In the genomic region with DNA sequence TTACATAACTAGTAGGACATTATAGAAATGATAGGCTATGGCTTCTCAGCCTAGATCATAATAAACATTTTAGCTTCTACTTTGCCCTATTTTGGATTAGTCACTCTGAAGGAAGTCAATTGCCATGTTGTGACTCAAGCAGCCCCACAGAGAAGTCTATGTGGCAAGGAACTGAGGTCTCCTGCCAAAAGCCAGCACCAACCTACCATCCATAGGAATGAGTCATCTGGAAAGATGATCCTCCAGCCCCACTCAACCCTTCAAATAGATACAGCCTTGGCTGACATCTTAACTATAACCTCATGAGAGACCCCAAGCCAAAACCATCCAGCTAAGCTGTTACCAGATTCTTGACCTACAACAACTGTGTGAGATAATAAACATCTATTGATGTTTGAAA, we compare ENCODE assay signal across 15 cellular contexts.
DNase-seq lines count a peak whose midpoint lies in the region; ATAC-seq and TF ChIP-seq lines count a peak whose summit lies in the region.
"Had no signal": no experiment of that assay in that cellular context is flagged by ENCODE, and none has a peak within 500 bp of the region (broad histone marks: within the 10 kb centered on the region; RNA-seq: fewer than 3 reads in every experiment).

No MANE protein-coding gene starts in this region.

- no peaks in the 10 kb centered on the region for H3K27me3 Mint-ChIP-seq in endothelial cell (ENCODE audit: unreplicated experiment)
- peaks cover 3 to 28% (median 6%) of the 10 kb centered on the region in 5 donors for H3K27me3 Mint-ChIP-seq in naive thymus-derived CD8-positive, alpha-beta T cell
- H3K27me3 Mint-ChIP-seq: dendritic cell treated with granulocyte-macrophage colony-stimulating factor and Interleukin-4, amounts not matched to agents 40 ng/mL and 50 ng/mL, for 4 days; memory B cell; progenitor cell of endocrine pancreas had no signal

- H3K27me3 ChIP-seq in BLaER1 treated with 17β-estradiol and CSF1 and Interleukin-3, amounts not matched to agents 10 nM and 100 nM, result no peaks in the 10 kb centered on the region

- H3K36me3 ChIP-seq in BLaER1 treated with 17β-estradiol and CSF1 and Interleukin-3, amounts not matched to agents 10 nM and 100 nM, result no peaks in the 10 kb centered on the region

- H4K20me1 ChIP-seq in BLaER1 treated with 17β-estradiol and CSF1 and Interleukin-3, amounts not matched to agents 10 nM and 100 nM, result no peaks in the 10 kb centered on the region

- POLR2A ChIA-PET in naive thymus-derived CD8-positive, alpha-beta T cell (lab: Charles Lee), result no interaction called here

- no peak for TF ChIP-seq CTCF in endothelial cell (IDR thresholded peaks at IDR 0.05; ENCODE audit: unreplicated experiment)

- H3K27ac ChIP-seq in BLaER1 treated with 17β-estradiol and CSF1 and Interleukin-3, amounts not matched to agents 10 nM and 100 nM, result peak overlapping the region in 8 of 11 experiments; percentile 29 to 76 (median 52); a peak in 13 of 22 replicates

- H3K4me2 ChIP-seq in BLaER1 treated with 17β-estradiol and CSF1 and Interleukin-3, amounts not matched to agents 10 nM and 100 nM, result peak overlapping the region in 8 of 11 experiments; percentile 41 to 85 (median 58); a peak in 16 of 22 replicates

- ATAC-seq in naive thymus-derived CD8-positive, alpha-beta T cell, result no peak
- ATAC-seq in activated naive CD4-positive, alpha-beta T cell treated with anti-CD3 and anti-CD28 coated beads, Interleukin-2, amount 50 U/mL, for 72 hours, result no peak

- H3K4me3 ChIP-seq in BLaER1 treated with 17β-estradiol and CSF1 and Interleukin-3, amounts not matched to agents 10 nM and 100 nM, result no peak overlapping the region

- peaks cover 0 to 2% (median 0%) of the 10 kb centered on the region in 11 experiments; a peak in 1 of 22 replicates for H3K9me3 ChIP-seq in BLaER1 treated with 17β-estradiol and CSF1 and Interleukin-3, amounts not matched to agents 10 nM and 100 nM (replicated peaks in 1 of 11)

- DNase-seq in NCI-H446 (lab: John Stamatoyannopoulos, UW) (peak; percentile 15 to 78), brain pericyte (ENCODE audit: low read depth, low spot score) (peak; percentile 12), myocyte (ENCODE audit: low read depth) (peak; percentile 66), NCI-H2227 (lab: John Stamatoyannopoulos, UW; ENCODE audit: unreplicated experiment) (no peak), endothelial cell (ENCODE audit: low spot score) (no peak)
- DNase-seq in naive thymus-derived CD8-positive, alpha-beta T cell, result no peak
- DNase-seq in activated naive CD4-positive, alpha-beta T cell treated with anti-CD3 and anti-CD28 coated beads, Interleukin-2, amount 50 U/mL, for 72 hours (ENCODE audit: low spot score in 2 of 2), result no peak
- DNase-seq: NCI-H1417; NCI-H82; stimulated activated CD4-positive, alpha-beta T cell treated with anti-CD3 and anti-CD28 coated beads, Interleukin-4, amount 100 ng/mL, for 24 hours; stimulated activated naive CD4-positive, alpha-beta T cell treated with Interleukin-2 at 50 U/mL for 16 hours had no signal

- H3K36me3 Mint-ChIP-seq in endothelial cell (ENCODE audit: low read depth, unreplicated experiment), result no peaks in the 10 kb centered on the region
- H3K36me3 Mint-ChIP-seq in naive thymus-derived CD8-positive, alpha-beta T cell, result no peaks in the 10 kb centered on the region
- no peaks in the 10 kb centered on the region for H3K36me3 Mint-ChIP-seq in activated naive CD4-positive, alpha-beta T cell treated with anti-CD3 and anti-CD28 coated beads, Interleukin-2, amount 50 U/mL, for 72 hours
- H3K36me3 Mint-ChIP-seq: memory B cell had no signal

- peaks cover 17 to 49% (median 38%) of the 10 kb centered on the region in 10 experiments for H3K4me1 ChIP-seq in BLaER1 treated with 17β-estradiol and CSF1 and Interleukin-3, amounts not matched to agents 10 nM and 100 nM

- no peak overlapping the region for H3K9ac ChIP-seq in BLaER1 treated with 17β-estradiol and CSF1 and Interleukin-3, amounts not matched to agents 10 nM and 100 nM

- no peak overlapping the region for H3K4me3 Mint-ChIP-seq in endothelial cell (ENCODE audit: unreplicated experiment)
- no peak overlapping the region for H3K4me3 Mint-ChIP-seq in naive thymus-derived CD8-positive, alpha-beta T cell
- H3K4me3 Mint-ChIP-seq: dendritic cell treated with granulocyte-macrophage colony-stimulating factor and Interleukin-4, amounts not matched to agents 40 ng/mL and 50 ng/mL, for 4 days; memory B cell had no signal

- H3K9me3 Mint-ChIP-seq in endothelial cell (ENCODE audit: unreplicated experiment), result no peaks in the 10 kb centered on the region
- peaks cover 0 to 3% (median 0%) of the 10 kb centered on the region in 9 donors for H3K9me3 Mint-ChIP-seq in naive thymus-derived CD8-positive, alpha-beta T cell
- no peaks in the 10 kb centered on the region for H3K9me3 Mint-ChIP-seq in activated naive CD4-positive, alpha-beta T cell treated with anti-CD3 and anti-CD28 coated beads, Interleukin-2, amount 50 U/mL, for 72 hours
- H3K9me3 Mint-ChIP-seq: dendritic cell treated with granulocyte-macrophage colony-stimulating factor and Interleukin-4, amounts not matched to agents 40 ng/mL and 50 ng/mL, for 4 days; memory B cell had no signal

- no peaks in the 10 kb centered on the region for H3K4me1 Mint-ChIP-seq in endothelial cell (ENCODE audit: unreplicated experiment)
- H3K4me1 Mint-ChIP-seq in naive thymus-derived CD8-positive, alpha-beta T cell, result no peaks in the 10 kb centered on the region

- H3K27ac Mint-ChIP-seq in endothelial cell (ENCODE audit: unreplicated experiment), result no peak overlapping the region
- no peak overlapping the region for H3K27ac Mint-ChIP-seq in naive thymus-derived CD8-positive, alpha-beta T cell
- no peak overlapping the region for H3K27ac Mint-ChIP-seq in activated naive CD4-positive, alpha-beta T cell treated with anti-CD3 and anti-CD28 coated beads, Interleukin-2, amount 50 U/mL, for 72 hours
- H3K27ac Mint-ChIP-seq: dendritic cell treated with granulocyte-macrophage colony-stimulating factor and Interleukin-4, amounts not matched to agents 40 ng/mL and 50 ng/mL, for 4 days; memory B cell; progenitor cell of endocrine pancreas had no signal

Comparison
In these comparisons a context has a peak if more than half of its experiments do, and no peak if none do; other contexts are left out.
1. DNase-seq: peak in NCI-H446 (2 of 2), brain pericyte (single experiment) and myocyte (single experiment); none in NCI-H2227 (single experiment), endothelial cell (single experiment), naive thymus-derived CD8-positive, alpha-beta T cell (0 of 10) and activated naive CD4-positive, alpha-beta T cell treated with anti-CD3 and anti-CD28 coated beads, Interleukin-2, amount 50 U/mL, for 72 hours (0 of 2).